In genomic region chr1:166693158-166693557, GRCh38 we compare ENCODE assay signal across 37 cellular contexts.
"Had no signal": no experiment of that assay in that cellular context is flagged by ENCODE, and none has a peak within 500 bp of the region (broad histone marks: within the 10 kb centered on the region; RNA-seq: fewer than 3 reads in every experiment).

No MANE protein-coding gene starts in this region.

- H3K27ac ChIP-seq: adrenal gland, body of pancreas, brain microvascular endothelial cell, breast epithelium, VCaP had no signal

- H3K4me3 Mint-ChIP-seq: activated B cell treated with CpG ODN at 0.5 μM for 24 hours; activated CD4-positive, alpha-beta memory T cell treated with anti-CD3 and anti-CD28 coated beads for 36 hours; activated CD4-positive, alpha-beta T cell treated with anti-CD3 and anti-CD28 coated beads, Interleukin-2, amount 10 ng/mL, durations not matched to agents 24 days and 14 days; activated CD8-positive, alpha-beta T cell treated with anti-CD3 and anti-CD28 coated beads for 36 hours; activated naive CD4-positive, alpha-beta T cell treated with anti-CD3 and anti-CD28 coated beads for 36 hours; activated naive CD8-positive, alpha-beta T cell treated with anti-CD3 and anti-CD28 coated beads for 36 hours; activated T-cell treated with anti-CD3 and anti-CD28 coated beads, Interleukin-2, amount 50 U/mL, for 4 hours; activated T-cell treated with anti-CD3 and anti-CD28 coated beads, Interleukin-2, amount 50 U/mL, for 72 hours; activated T-helper 1 cell treated with anti-CD3 and anti-CD28 coated beads, Interleukin-12 subunit alpha, Interleukin-12 subunit beta, Interleukin-2, Interleukin-4 antibody, amounts not matched to agents 30 ng/mL and 10 ng/mL and 1 ng/mL, durations not matched to agents 14 hours and 24 hours and 36 hours; activated T-helper 17 cell treated with anti-CD3 and anti-CD28 coated beads, Interleukin-2, amount 50 U/mL, for 72 hours; central memory CD8-positive, alpha-beta T cell; T-helper 1 cell treated with Interleukin-12 subunit alpha and Interleukin-12 subunit beta and Interleukin-4 antibody, amounts not matched to agents 30 μg/mL and 1 μg/mL, for 36 hours; T-helper 2 cell treated with Interferon-gamma antibody and Interleukin-4, amounts not matched to agents 5 μg/mL and 100 μg/mL, for 36 hours had no signal

- H3K9me3 Mint-ChIP-seq: activated CD4-positive, alpha-beta memory T cell treated with anti-CD3 and anti-CD28 coated beads for 36 hours; activated CD4-positive, alpha-beta T cell treated with anti-CD3 and anti-CD28 coated beads, Interleukin-2, amount 10 ng/mL, durations not matched to agents 24 days and 14 days; activated CD8-positive, alpha-beta T cell treated with anti-CD3 and anti-CD28 coated beads for 36 hours; activated naive CD4-positive, alpha-beta T cell treated with anti-CD3 and anti-CD28 coated beads for 36 hours; activated naive CD4-positive, alpha-beta T cell treated with anti-CD3 and anti-CD28 coated beads, Interleukin-2, amount 50 U/mL, for 72 hours; activated naive CD8-positive, alpha-beta T cell treated with anti-CD3 and anti-CD28 coated beads for 36 hours; activated T-cell treated with anti-CD3 and anti-CD28 coated beads, Interleukin-2, amount 50 U/mL, for 4 hours; activated T-cell treated with anti-CD3 and anti-CD28 coated beads, Interleukin-2, amount 50 U/mL, for 72 hours; activated T-helper 1 cell treated with anti-CD3 and anti-CD28 coated beads, Interleukin-12 subunit alpha, Interleukin-12 subunit beta, Interleukin-2, Interleukin-4 antibody, amounts not matched to agents 30 ng/mL and 10 ng/mL and 1 ng/mL, durations not matched to agents 14 hours and 24 hours and 36 hours; activated T-helper 17 cell treated with anti-CD3 and anti-CD28 coated beads, Interleukin-2, amount 50 U/mL, for 72 hours; central memory CD8-positive, alpha-beta T cell; T-helper 1 cell treated with Interleukin-12 subunit alpha and Interleukin-12 subunit beta and Interleukin-4 antibody, amounts not matched to agents 30 μg/mL and 1 μg/mL, for 36 hours; T-helper 2 cell treated with Interferon-gamma antibody and Interleukin-4, amounts not matched to agents 5 μg/mL and 100 μg/mL, for 36 hours had no signal

- H3K4me1 ChIP-seq: adrenal gland, body of pancreas, breast epithelium had no signal

- H3K4me1 Mint-ChIP-seq: activated B cell treated with CpG ODN at 0.5 μM for 24 hours; activated CD4-positive, alpha-beta T cell treated with anti-CD3 and anti-CD28 coated beads, Interleukin-2, amount 10 ng/mL, durations not matched to agents 24 days and 14 days; activated naive CD8-positive, alpha-beta T cell treated with anti-CD3 and anti-CD28 coated beads for 36 hours; activated T-helper 17 cell treated with anti-CD3 and anti-CD28 coated beads, Interleukin-2, amount 50 U/mL, for 72 hours; central memory CD8-positive, alpha-beta T cell had no signal

- H3K27ac Mint-ChIP-seq: activated B cell treated with CpG ODN at 0.5 μM for 24 hours; activated CD4-positive, alpha-beta memory T cell treated with anti-CD3 and anti-CD28 coated beads for 36 hours; activated CD4-positive, alpha-beta T cell treated with anti-CD3 and anti-CD28 coated beads, Interleukin-2, amount 10 ng/mL, durations not matched to agents 24 days and 14 days; activated CD8-positive, alpha-beta T cell treated with anti-CD3 and anti-CD28 coated beads for 36 hours; activated naive CD4-positive, alpha-beta T cell treated with anti-CD3 and anti-CD28 coated beads for 36 hours; activated naive CD4-positive, alpha-beta T cell treated with anti-CD3 and anti-CD28 coated beads, Interleukin-2, amount 50 U/mL, for 72 hours; activated naive CD8-positive, alpha-beta T cell treated with anti-CD3 and anti-CD28 coated beads for 36 hours; activated T-cell treated with anti-CD3 and anti-CD28 coated beads, Interleukin-2, amount 50 U/mL, for 72 hours; activated T-helper 1 cell treated with anti-CD3 and anti-CD28 coated beads, Interleukin-12 subunit alpha, Interleukin-12 subunit beta, Interleukin-2, Interleukin-4 antibody, amounts not matched to agents 30 ng/mL and 10 ng/mL and 1 ng/mL, durations not matched to agents 14 hours and 24 hours and 36 hours; activated T-helper 17 cell treated with anti-CD3 and anti-CD28 coated beads, Interleukin-2, amount 50 U/mL, for 72 hours; T-helper 1 cell treated with Interleukin-12 subunit alpha and Interleukin-12 subunit beta and Interleukin-4 antibody, amounts not matched to agents 30 μg/mL and 1 μg/mL, for 36 hours; T-helper 2 cell treated with Interferon-gamma antibody and Interleukin-4, amounts not matched to agents 5 μg/mL and 100 μg/mL, for 36 hours had no signal

- H3K36me3 Mint-ChIP-seq: activated CD4-positive, alpha-beta memory T cell treated with anti-CD3 and anti-CD28 coated beads for 36 hours; activated naive CD4-positive, alpha-beta T cell treated with anti-CD3 and anti-CD28 coated beads, Interleukin-2, amount 50 U/mL, for 72 hours; activated naive CD8-positive, alpha-beta T cell treated with anti-CD3 and anti-CD28 coated beads for 36 hours had no signal

- H3K9me3 ChIP-seq: adrenal gland, body of pancreas, breast epithelium had no signal

- DNase-seq: activated B cell treated with CpG ODN at 0.5 μM for 24 hours; activated CD4-positive, alpha-beta memory T cell treated with anti-CD3 and anti-CD28 coated beads for 36 hours; activated CD4-positive, alpha-beta T cell treated with anti-CD3 and anti-CD28 coated beads for 4 hours; activated CD4-positive, alpha-beta T cell treated with anti-CD3 and anti-CD28 coated beads, Interleukin-2, amount 10 ng/mL, durations not matched to agents 24 days and 14 days; activated CD4-positive, alpha-beta T cell treated with anti-CD3 and anti-CD28 coated beads, Interleukin-2, amount 50 U/mL, for 1 hour; activated CD4-positive, alpha-beta T cell treated with anti-CD3 and anti-CD28 coated beads, Interleukin-2, amount 50 U/mL, for 4 hours; activated CD4-positive, CD25-positive, alpha-beta regulatory T cell treated with anti-CD3 and anti-CD28 coated beads, Interleukin-2, amount 50 U/mL, for 72 hours; activated CD8-positive, alpha-beta memory T cell treated with anti-CD3 and anti-CD28 coated beads, Interleukin-2, amount 50 U/mL, for 4 hours; activated CD8-positive, alpha-beta T cell treated with anti-CD3 and anti-CD28 coated beads for 36 hours; activated effector memory CD4-positive, alpha-beta T cell treated with anti-CD3 and anti-CD28 coated beads, Interleukin-2, amount 50 U/mL, for 16 hours; activated gamma-delta T cell treated with Interleukin-2 at 50 U/mL for 16 hours; activated naive CD4-positive, alpha-beta T cell; activated naive CD4-positive, alpha-beta T cell treated with anti-CD3 and anti-CD28 coated beads for 36 hours; activated naive CD4-positive, alpha-beta T cell treated with anti-CD3 and anti-CD28 coated beads, Interleukin-2, amount 50 U/mL, for 16 hours; activated naive CD8-positive, alpha-beta T cell treated with anti-CD3 and anti-CD28 coated beads for 36 hours; activated T-cell treated with anti-CD3 and anti-CD28 coated beads for 4 hours; activated T-cell treated with anti-CD3 and anti-CD28 coated beads, Interleukin-2, amount 50 U/mL, for 1 hour; activated T-cell treated with anti-CD3 and anti-CD28 coated beads, Interleukin-2, amount 50 U/mL, for 4 hours; activated T-cell treated with anti-CD3 and anti-CD28 coated beads, Interleukin-2, amount 50 U/mL, for 72 hours; adrenal gland; amniotic stem cell; aorta; body of pancreas; brain microvascular endothelial cell; caudate nucleus; cerebellar nuclear complex; T-helper 1 cell; T-helper 2 cell; T-helper 9 cell had no signal

- H3K36me3 ChIP-seq: adrenal gland, brain microvascular endothelial cell, breast epithelium had no signal

- H3K27me3 ChIP-seq: adrenal gland, body of pancreas, brain microvascular endothelial cell, breast epithelium had no signal

- H3K4me3 ChIP-seq: adrenal gland, body of pancreas, breast epithelium had no signal
